In the genomic region with DNA sequence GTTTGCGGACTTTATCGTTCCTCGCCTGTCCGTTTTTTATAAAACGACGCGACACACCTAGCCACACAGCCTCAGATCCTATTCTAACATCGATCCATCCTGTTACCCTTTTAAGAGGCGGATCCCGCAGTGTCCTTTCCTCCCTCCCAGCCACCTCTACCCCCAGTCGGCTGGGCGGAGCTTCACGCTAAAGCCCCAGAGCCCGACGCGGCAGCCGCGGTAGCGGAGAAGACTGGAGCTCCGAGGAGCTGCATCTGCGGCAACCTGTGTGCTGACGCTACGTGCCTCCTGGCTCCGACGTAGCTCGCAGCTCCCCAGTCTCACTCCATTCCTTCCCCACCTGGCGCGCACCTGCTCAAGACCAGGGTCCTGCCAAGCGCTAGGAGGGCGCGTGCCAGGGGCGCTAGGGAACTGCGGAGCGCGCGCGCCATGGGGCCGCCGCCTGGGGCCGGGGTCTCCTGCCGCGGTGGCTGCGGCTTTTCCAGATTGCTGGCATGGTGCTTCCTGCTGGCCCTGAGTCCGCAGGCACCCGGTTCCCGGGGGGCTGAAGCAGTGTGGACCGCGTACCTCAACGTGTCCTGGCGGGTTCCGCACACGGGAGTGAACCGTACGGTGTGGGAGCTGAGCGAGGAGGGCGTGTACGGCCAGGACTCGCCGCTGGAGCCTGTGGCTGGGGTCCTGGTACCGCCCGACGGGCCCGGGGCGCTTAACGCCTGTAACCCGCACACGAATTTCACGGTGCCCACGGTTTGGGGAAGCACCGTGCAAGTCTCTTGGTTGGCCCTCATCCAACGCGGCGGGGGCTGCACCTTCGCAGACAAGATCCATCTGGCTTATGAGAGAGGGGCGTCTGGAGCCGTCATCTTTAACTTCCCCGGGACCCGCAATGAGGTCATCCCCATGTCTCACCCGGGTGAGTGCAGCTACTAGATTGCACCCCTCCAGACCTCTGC, we compare ENCODE assay signal across 7 cellular contexts. TPM values are rescaled to one million over a fixed set of nuclear protein-coding genes. Genes with fewer than 3 reads are reported as not detected.
DNase-seq lines count a peak whose midpoint lies in the region; ATAC-seq, FAIRE-seq and TF ChIP-seq lines count a peak whose summit lies in the region.

A gene with protein sequence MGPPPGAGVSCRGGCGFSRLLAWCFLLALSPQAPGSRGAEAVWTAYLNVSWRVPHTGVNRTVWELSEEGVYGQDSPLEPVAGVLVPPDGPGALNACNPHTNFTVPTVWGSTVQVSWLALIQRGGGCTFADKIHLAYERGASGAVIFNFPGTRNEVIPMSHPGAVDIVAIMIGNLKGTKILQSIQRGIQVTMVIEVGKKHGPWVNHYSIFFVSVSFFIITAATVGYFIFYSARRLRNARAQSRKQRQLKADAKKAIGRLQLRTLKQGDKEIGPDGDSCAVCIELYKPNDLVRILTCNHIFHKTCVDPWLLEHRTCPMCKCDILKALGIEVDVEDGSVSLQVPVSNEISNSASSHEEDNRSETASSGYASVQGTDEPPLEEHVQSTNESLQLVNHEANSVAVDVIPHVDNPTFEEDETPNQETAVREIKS (plus strand): TSS at position 217 of the 953 bp plus-strand sequence. CDS start 213 bp downstream, at position 430.

- peak within 1 kb of the TSS; percentile 66 for H3K4me3 ChIP-seq in brain microvascular endothelial cell (ENCODE audit: low read depth, low read length)
- H3K4me3 ChIP-seq in small intestine (ENCODE audit: low read depth in 1 of 2, low read length in 2 of 2) = peak within 1 kb of the TSS; percentile 34 to 75

- H3K4me1 Mint-ChIP-seq in natural killer cell = no peaks in the 10 kb centered on the region

- no peak within 1 kb of the TSS for H3K27ac Mint-ChIP-seq in natural killer cell

- intact Hi-C loops in natural killer cell (cut with micrococcal nuclease) = no loop called here

- WGBS in small intestine, 3 donors = 3 to 36% (median 4%) methylated on average over 50 to 79 of the region's 79 CpGs

- H3K27me3 ChIP-seq in brain microvascular endothelial cell (replicated peaks) = no peaks in the 10 kb centered on the region
- H3K27me3 ChIP-seq in small intestine (ENCODE audit: control insufficient read depth in 2 of 2, insufficient read depth in 2 of 2, low read length in 2 of 2) = peaks cover 0 to 2% of the 10 kb centered on the region in 2 donors

- no peaks in the 10 kb centered on the region for H3K9me3 Mint-ChIP-seq in natural killer cell

- FAIRE-seq in small intestine (lab: Jason Lieb, UNC) = no peak

- DNase-seq in HCEC 1CT = peak; percentile 56
- peak; percentile 49 for DNase-seq in NCI-H526 treated with DMSO at 0.1 percent for 48 hours (lab: John Stamatoyannopoulos, UW)
- peak; percentile 11 for DNase-seq in brain microvascular endothelial cell
- peak; percentile 89 for DNase-seq in iPS-NIHi7 (ENCODE audit: extremely low spot score)
- DNase-seq in small intestine = peak; percentile 85
- DNase-seq in natural killer cell = no peak

- H3K36me3 ChIP-seq in brain microvascular endothelial cell (replicated peaks) = no peaks in the 10 kb centered on the region
- no peaks in the 10 kb centered on the region for H3K36me3 ChIP-seq in small intestine (ENCODE audit: control insufficient read depth in 2 of 2, insufficient read depth in 2 of 2, low read length in 2 of 2)

- no peaks in the 10 kb centered on the region for H3K36me3 Mint-ChIP-seq in natural killer cell

- ATAC-seq in HG03280 (IDR thresholded peaks at IDR 0.05; ENCODE audit: unreplicated experiment) (no peak), natural killer cell (no peak)

- H3K27ac ChIP-seq in brain microvascular endothelial cell (no peak within 1 kb of the TSS), small intestine (ENCODE audit: low read depth in 1 of 2, low read length in 1 of 2) (peak within 1 kb of the TSS; percentile 50 to 71)

- no peaks in the 10 kb centered on the region for H3K9me3 ChIP-seq in small intestine (ENCODE audit: control insufficient read depth, low read depth)

- no peaks in the 10 kb centered on the region for H3K4me1 ChIP-seq in small intestine (ENCODE audit: control insufficient read depth in 2 of 2, insufficient read depth in 1 of 2, low read depth in 1 of 2, low read length in 1 of 2)

- no peak within 1 kb of the TSS for H3K4me3 Mint-ChIP-seq in natural killer cell

- in situ Hi-C loops in brain microvascular endothelial cell (cut with HindIII; ENCODE audit: low pct_ligation_motif_present, low sequenced_read_pairs) = no loop called here

- TF ChIP-seq CTCF in brain microvascular endothelial cell (IDR thresholded peaks at IDR 0.05; ENCODE audit: low read depth, low read length, missing control alignments) = no peak
- TF ChIP-seq CTCF in natural killer cell (IDR thresholded peaks at IDR 0.05) = no peak

- H3K27me3 Mint-ChIP-seq in natural killer cell (ENCODE audit: low read depth in 2 of 2) = peaks cover 32 to 34% of the 10 kb centered on the region in 2 donors

RNA-seq across cellular contexts. Expression of the gene that starts here (rescaled TPM):
- 10 to 100 TPM; 38.2 to 47.6 (median 38.7) TPM for polyA plus RNA-seq in small intestine
- not detected for total RNA-seq in natural killer cell
